1 cellular context compared by ENCODE assay signal in genomic region chr17:113098-113497, GRCh38.
TF ChIP-seq lines count a peak whose summit lies in the region.

No MANE protein-coding gene starts in this region.

TF ChIP-seq in SK-N-SH, 30 proteins besides CTCF, POLR2A, EP300 and RAD21:
- peak; percentile 91 for TF ChIP-seq ZBTB33 (IDR thresholded peaks at IDR 0.05; ENCODE audit: borderline replicate concordance, low read depth)
- peak; percentile 8; the same call in 1 of the 2 replicates for TF ChIP-seq PBX3 (IDR thresholded peaks at IDR 0.05)
- 0 out of 2 replicates have a peak, but pooled peaks have one; percentile 27 for TF ChIP-seq POLR2AphosphoS5 (IDR thresholded peaks at IDR 0.05; ENCODE audit: low read depth, low read length)
